ENCODE assay signal across 8 cellular contexts in genomic region chr14:59123975-59124374, GRCh38.
DNase-seq lines count a peak whose midpoint lies in the region; ATAC-seq and TF ChIP-seq lines count a peak whose summit lies in the region.

No MANE protein-coding gene starts in this region.

- no peaks in the 10 kb centered on the region for H3K9me3 ChIP-seq in H9 (ENCODE audit: control insufficient read depth, low read depth, low read length)
- H3K9me3 ChIP-seq in neuronal stem cell (replicated peaks in 1 of 2; ENCODE audit: control insufficient read depth in 2 of 2, insufficient read depth in 1 of 2, low read depth in 1 of 2, low read length in 2 of 2): no peaks in the 10 kb centered on the region

- H3K36me3 Mint-ChIP-seq in H9 (ENCODE audit: insufficient read depth in 1 of 3, low read depth in 3 of 3): no peaks in the 10 kb centered on the region

- H3K4me3 ChIP-seq in neuronal stem cell (ENCODE audit: low read length in 2 of 2): no peak overlapping the region

- no peak overlapping the region for H2BK20ac ChIP-seq in H9 (ENCODE audit: low read depth, low read length, poor library complexity, severe bottlenecking)

- H3K27ac ChIP-seq in H9 (ENCODE audit: insufficient read length, low read depth, low read length) (no peak overlapping the region), neuronal stem cell (replicated peaks; ENCODE audit: low read length) (no peak overlapping the region)

- H3K9me3 Mint-ChIP-seq in H9: no peaks in the 10 kb centered on the region

- DNase-seq in AG09319 (ENCODE audit: extremely low read depth, low read depth) (no peak), H9 (no peak), SK-MEL-5 (ENCODE audit: low read depth, low spot score) (peak; percentile 42), iPS DF 4.7 (ENCODE audit: extremely low read depth, low spot score) (peak; percentile 5), neuronal stem cell (ENCODE audit: low spot score) (no peak)
- DNase-seq in activated CD4-positive, alpha-beta T cell treated with anti-CD3 and anti-CD28 coated beads, Interleukin-2, amount 50 U/mL, for 48 hours: no peak

- no peaks in the 10 kb centered on the region for H3K4me1 ChIP-seq in H9 (ENCODE audit: insufficient read depth, low read length)
- no peaks in the 10 kb centered on the region for H3K4me1 ChIP-seq in neuronal stem cell (ENCODE audit: control insufficient read depth in 2 of 2, insufficient read depth in 1 of 2, low read depth in 1 of 2, low read length in 2 of 2)

- H4K8ac ChIP-seq in H9 (replicated peaks; ENCODE audit: insufficient read length, low read depth, low read length) (no peak overlapping the region), neuronal stem cell (ENCODE audit: low read depth, low read length) (no peak overlapping the region)

- no peak overlapping the region for H3K56ac ChIP-seq in H9 (ENCODE audit: insufficient read length, low read depth, low read length)

- H3K23me2 ChIP-seq in H9 (ENCODE audit: insufficient read length, low read depth, low read length, poor library complexity, severe bottlenecking): no peaks in the 10 kb centered on the region

- H3K27me3 ChIP-seq in H9 (ENCODE audit: insufficient read depth, low read length) (no peaks in the 10 kb centered on the region), neuronal stem cell (ENCODE audit: control insufficient read depth in 3 of 3, insufficient read depth in 3 of 3, low read depth in 1 of 3, low read length in 3 of 3) (peaks cover 0 to 8% (median 0%) of the 10 kb centered on the region in 3 experiments)

- H4K5ac ChIP-seq in H9 (ENCODE audit: insufficient read length, low read depth, low read length): no peak overlapping the region

- no peaks in the 10 kb centered on the region for H3K4me1 Mint-ChIP-seq in H9

- H3K79me1 ChIP-seq in H9 (ENCODE audit: insufficient read depth, low read depth, low read length, poor library complexity, severe bottlenecking) (no peaks in the 10 kb centered on the region), neuronal stem cell (ENCODE audit: low read depth, low read length) (no peaks in the 10 kb centered on the region)

- no peak overlapping the region for H3K4ac ChIP-seq in H9 (ENCODE audit: low read depth, low read length)
- no peak overlapping the region for H3K4ac ChIP-seq in neuronal stem cell (ENCODE audit: low read length)

- 100% methylated on average over 1 of the region's 4 CpGs for WGBS in H9 (ENCODE audit: extremely low coverage, insufficient read length, low lambda C conversion rate)
- 100% methylated on average over 1 of the region's 4 CpGs; no CpG with 5 or more reads in 1 of the 2 donors for WGBS in neuronal stem cell (ENCODE audit: extremely low coverage in 2 of 2, insufficient read length in 2 of 2, insufficient replicate concordance in 1 of 2), 2 donors

- H2BK12ac ChIP-seq in H9 (ENCODE audit: insufficient read length, low read depth, low read length) (no peak overlapping the region), neuronal stem cell (ENCODE audit: low read length) (no peak overlapping the region)

- no peaks in the 10 kb centered on the region for H3K36me3 ChIP-seq in neuronal stem cell (replicated peaks in 1 of 2; ENCODE audit: control insufficient read depth in 2 of 2, insufficient read depth in 2 of 2, low read length in 2 of 2)

- H3K79me2 ChIP-seq in H9 (ENCODE audit: insufficient read depth, low read length): no peaks in the 10 kb centered on the region

- H3K27me3 Mint-ChIP-seq in H9 (ENCODE audit: low read depth): no peaks in the 10 kb centered on the region

- H2AK5ac ChIP-seq in H9 (ENCODE audit: insufficient read length, low read length): no peak overlapping the region
- H2AK5ac ChIP-seq in neuronal stem cell (ENCODE audit: low read depth, low read length): no peak overlapping the region

- TF ChIP-seq CTCF in AG09319 (IDR thresholded peaks at IDR 0.05; ENCODE audit: low read depth, low read length) (peak; percentile 33), H9 (conservative IDR thresholded peaks at IDR 0.05) (peak; percentile 48; the same call in 2 of the 3 replicates)

- no peak overlapping the region for H3K27ac Mint-ChIP-seq in H9

- H2BK5ac ChIP-seq in H9 (ENCODE audit: insufficient read length, low read length) (no peak overlapping the region), neuronal stem cell (ENCODE audit: low read length) (no peak overlapping the region)

- no peak overlapping the region for H3K9ac ChIP-seq in H9 (ENCODE audit: extremely low read depth, insufficient read length, low read length)
- no peak overlapping the region for H3K9ac ChIP-seq in neuronal stem cell (ENCODE audit: low read depth, low read length, poor library complexity)

- no peak overlapping the region for H3K18ac ChIP-seq in H9 (ENCODE audit: insufficient read length, low read depth, low read length)
- no peak overlapping the region for H3K18ac ChIP-seq in neuronal stem cell (ENCODE audit: low read length)

- H3K4me3 Mint-ChIP-seq in H9: no peak overlapping the region

- H4K20me1 ChIP-seq in H9 (ENCODE audit: control insufficient read depth, insufficient read depth, insufficient read length): no peaks in the 10 kb centered on the region

- no peak overlapping the region for H3T11ph ChIP-seq in H9 (ENCODE audit: low read length)

- H4K91ac ChIP-seq in H9 (ENCODE audit: insufficient read length, low read depth, low read length): no peak overlapping the region
- H4K91ac ChIP-seq in neuronal stem cell (ENCODE audit: low read depth, low read length, poor library complexity): no peak overlapping the region

- no peak overlapping the region for H3K23ac ChIP-seq in H9 (ENCODE audit: insufficient read length, low read depth, low read length)
- no peak overlapping the region for H3K23ac ChIP-seq in neuronal stem cell (ENCODE audit: low read depth, low read length, poor library complexity)

- ATAC-seq in HG02759 (IDR thresholded peaks at IDR 0.05; ENCODE audit: unreplicated experiment) (no peak), GM21515 (IDR thresholded peaks at IDR 0.05; ENCODE audit: unreplicated experiment) (no peak)

- in situ Hi-C loops in SK-MEL-5 (cut with HindIII; ENCODE audit: low pct_unique_long_range_greater_than_20kb, low sequenced_read_pairs): no loop called here

- H2BK120ac ChIP-seq in H9 (ENCODE audit: low read depth, low read length, poor library complexity, severe bottlenecking): no peak overlapping the region
- H2BK120ac ChIP-seq in neuronal stem cell (ENCODE audit: low read depth, low read length): no peak overlapping the region

- H3K14ac ChIP-seq in H9 (ENCODE audit: insufficient read depth, low read length) (no peak overlapping the region), neuronal stem cell (ENCODE audit: low read length) (no peak overlapping the region)

- H3K4me2 ChIP-seq in H9 (ENCODE audit: insufficient read depth, insufficient read length, low read length) (no peak overlapping the region), neuronal stem cell (ENCODE audit: insufficient read depth, low read length, poor library complexity, severe bottlenecking) (no peak overlapping the region)

- no peak overlapping the region for H2AFZ ChIP-seq in H9 (ENCODE audit: low read length)
- no peak overlapping the region for H2AFZ ChIP-seq in neuronal stem cell (ENCODE audit: low read length)

- H2BK15ac ChIP-seq in H9 (ENCODE audit: low read depth, low read length) (no peak overlapping the region), neuronal stem cell (ENCODE audit: low read length) (no peak overlapping the region)

Comparison
In these comparisons a context has a peak if more than half of its experiments do, and no peak if none do; other contexts are left out.
1. DNase-seq: peak in SK-MEL-5 (single experiment) and iPS DF 4.7 (single experiment); none in AG09319 (single experiment), H9 (single experiment), activated CD4-positive, alpha-beta T cell treated with anti-CD3 and anti-CD28 coated beads, Interleukin-2, amount 50 U/mL, for 48 hours (0 of 2) and neuronal stem cell (single experiment).